10 cellular contexts compared by ENCODE assay signal in the genomic region with DNA sequence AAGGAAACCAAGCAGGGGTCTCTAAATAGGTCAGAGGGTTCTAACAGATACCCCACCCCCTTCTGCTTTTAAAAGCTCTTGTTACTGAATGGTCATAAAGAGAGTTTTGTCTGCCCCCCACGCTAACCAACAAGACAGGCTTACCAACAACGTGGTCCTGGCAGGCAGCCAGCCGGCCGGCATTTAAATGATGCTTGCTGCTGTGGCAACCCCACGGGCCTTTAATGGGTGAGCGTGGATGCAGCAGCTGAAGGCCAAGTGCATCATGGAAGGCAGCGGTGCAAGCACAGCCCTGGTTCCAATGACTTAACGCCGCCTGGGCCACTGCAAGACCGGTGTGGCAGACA. TPM values are rescaled to one million over a fixed set of nuclear protein-coding genes. Genes with fewer than 3 reads are reported as not detected.
DNase-seq lines count a peak whose midpoint lies in the region; ATAC-seq and TF ChIP-seq lines count a peak whose summit lies in the region.
"Had no signal": no experiment of that assay in that cellular context is flagged by ENCODE, and none has a peak within 500 bp of the region (broad histone marks: within the 10 kb centered on the region; RNA-seq: fewer than 3 reads in every experiment).

No MANE protein-coding gene starts in this region.

- H3K79me2 ChIP-seq in H9 (ENCODE audit: insufficient read depth, low read length), result no peaks in the 10 kb centered on the region

- H2BK20ac ChIP-seq in H9 (ENCODE audit: low read depth, low read length, poor library complexity, severe bottlenecking), result no peak overlapping the region

- no peak overlapping the region for H4K5ac ChIP-seq in H9 (ENCODE audit: insufficient read length, low read depth, low read length)

- H3K4me3 ChIP-seq in neutrophil (ENCODE audit: low read depth in 1 of 2, low read length in 1 of 2), result no peak overlapping the region
- H3K4me3 ChIP-seq: MG63 had no signal

- no peak overlapping the region for H3T11ph ChIP-seq in H9 (ENCODE audit: low read length)

- no peaks in the 10 kb centered on the region for H3K9me3 Mint-ChIP-seq in H9

- H3K23me2 ChIP-seq in H9 (ENCODE audit: insufficient read length, low read depth, low read length, poor library complexity, severe bottlenecking), result no peaks in the 10 kb centered on the region

- H3K9me3 ChIP-seq in neutrophil (no peaks in the 10 kb centered on the region), H9 (ENCODE audit: control insufficient read depth, low read depth, low read length) (no peaks in the 10 kb centered on the region)
- H3K9me3 ChIP-seq: MG63 had no signal

- H3K79me1 ChIP-seq in H9 (ENCODE audit: insufficient read depth, low read depth, low read length, poor library complexity, severe bottlenecking), result no peaks in the 10 kb centered on the region

- WGBS in H9 (ENCODE audit: extremely low coverage, insufficient read length, low lambda C conversion rate), result no CpG with 5 or more reads among the region's 10 CpGs

- no peak overlapping the region for H3K56ac ChIP-seq in H9 (ENCODE audit: insufficient read length, low read depth, low read length)

- H2BK15ac ChIP-seq in H9 (ENCODE audit: low read depth, low read length), result no peak overlapping the region

- no peaks in the 10 kb centered on the region for H3K36me3 Mint-ChIP-seq in H9 (ENCODE audit: insufficient read depth in 1 of 3, low read depth in 3 of 3)

- no peak overlapping the region for H4K8ac ChIP-seq in H9 (replicated peaks; ENCODE audit: insufficient read length, low read depth, low read length)

- no peak overlapping the region for H3K4ac ChIP-seq in H9 (ENCODE audit: low read depth, low read length)

- DNase-seq in DMS79 (lab: John Stamatoyannopoulos, UW) (peak; percentile 69), NCI-H146 (lab: John Stamatoyannopoulos, UW) (peak; percentile 84), astrocyte of the hippocampus (ENCODE audit: low read depth, low spot score) (peak; percentile 80), hepatic stellate cell (ENCODE audit: low spot score) (no peak), GM13976 (ENCODE audit: low spot score) (no peak), H9 (no peak)
- DNase-seq: stimulated activated naive CD4-positive, alpha-beta T cell treated with Interleukin-2 at 50 U/mL for 16 hours had no signal

- H4K91ac ChIP-seq in H9 (ENCODE audit: insufficient read length, low read depth, low read length), result no peak overlapping the region

- no peak overlapping the region for H2BK120ac ChIP-seq in H9 (ENCODE audit: low read depth, low read length, poor library complexity, severe bottlenecking)

- H3K36me3 ChIP-seq in neutrophil, result peaks cover 9% of the 10 kb centered on the region
- H3K36me3 ChIP-seq: MG63 had no signal

- no peak overlapping the region for H2AFZ ChIP-seq in H9 (ENCODE audit: low read length)

- no peak overlapping the region for H3K27ac Mint-ChIP-seq in H9

- H4K20me1 ChIP-seq in H9 (ENCODE audit: control insufficient read depth, insufficient read depth, insufficient read length), result no peaks in the 10 kb centered on the region

- H3K27me3 ChIP-seq in neutrophil (no peaks in the 10 kb centered on the region), H9 (ENCODE audit: insufficient read depth, low read length) (no peaks in the 10 kb centered on the region)
- H3K27me3 ChIP-seq: MG63 had no signal

- H3K27me3 Mint-ChIP-seq in H9 (ENCODE audit: low read depth), result no peaks in the 10 kb centered on the region

- H2BK12ac ChIP-seq in H9 (ENCODE audit: insufficient read length, low read depth, low read length), result no peak overlapping the region

- no peak overlapping the region for H3K4me2 ChIP-seq in H9 (ENCODE audit: insufficient read depth, insufficient read length, low read length)

- no peak overlapping the region for H3K14ac ChIP-seq in H9 (ENCODE audit: insufficient read depth, low read length)

- TF ChIP-seq CTCF in neutrophil (IDR thresholded peaks at IDR 0.05) (no peak), GM13976 (IDR thresholded peaks at IDR 0.05; ENCODE audit: borderline replicate concordance, control extremely low read depth, extremely low read depth, insufficient read depth, missing control alignments) (no peak), H9 (conservative IDR thresholded peaks at IDR 0.05) (no peak)

- no peak overlapping the region for H2BK5ac ChIP-seq in H9 (ENCODE audit: insufficient read length, low read length)

- H3K4me1 ChIP-seq in neutrophil (ENCODE audit: control insufficient read depth in 1 of 2, insufficient read depth in 1 of 2, low read depth in 1 of 2, low read length in 1 of 2) (peaks cover 89 to 94% of the 10 kb centered on the region in 2 experiments), H9 (ENCODE audit: insufficient read depth, low read length) (peaks cover 7% of the 10 kb centered on the region; the same call in 1 of the 2 replicates)

- in situ Hi-C loops in GM13976 (cut with MboI; ENCODE audit: low sequenced_read_pairs, unreplicated experiment), result no loop called here

- no peak overlapping the region for H3K18ac ChIP-seq in H9 (ENCODE audit: insufficient read length, low read depth, low read length)

- H3K9ac ChIP-seq in H9 (ENCODE audit: extremely low read depth, insufficient read length, low read length), result no peak overlapping the region

- no peak overlapping the region for H2AK5ac ChIP-seq in H9 (ENCODE audit: insufficient read length, low read length)

- peaks cover 22 to 25% of the 10 kb centered on the region in 2 experiments for H3K4me1 Mint-ChIP-seq in H9

- H3K4me3 Mint-ChIP-seq in H9, result no peak overlapping the region

- H3K27ac ChIP-seq in neutrophil (peak overlapping the region; percentile 89), H9 (ENCODE audit: insufficient read length, low read depth, low read length) (no peak overlapping the region)

- H3K23ac ChIP-seq in H9 (ENCODE audit: insufficient read length, low read depth, low read length), result no peak overlapping the region

- ATAC-seq in HG02884 (IDR thresholded peaks at IDR 0.05; ENCODE audit: unreplicated experiment), result no peak

RNA-seq across cellular contexts. Expression of a gene that starts 29.7 kb away (rescaled TPM):
- 20.9 and 22.4 TPM in 2 replicates for total RNA-seq in H9 (2021)

Comparison
In these comparisons a context has a peak if more than half of its experiments do, and no peak if none do; other contexts are left out.
1. DNase-seq: peak in DMS79 (single experiment), NCI-H146 (single experiment) and astrocyte of the hippocampus (single experiment); none in hepatic stellate cell (single experiment), GM13976 (single experiment) and H9 (single experiment).